ENCODE assay signal across 16 cellular contexts in the genomic region with DNA sequence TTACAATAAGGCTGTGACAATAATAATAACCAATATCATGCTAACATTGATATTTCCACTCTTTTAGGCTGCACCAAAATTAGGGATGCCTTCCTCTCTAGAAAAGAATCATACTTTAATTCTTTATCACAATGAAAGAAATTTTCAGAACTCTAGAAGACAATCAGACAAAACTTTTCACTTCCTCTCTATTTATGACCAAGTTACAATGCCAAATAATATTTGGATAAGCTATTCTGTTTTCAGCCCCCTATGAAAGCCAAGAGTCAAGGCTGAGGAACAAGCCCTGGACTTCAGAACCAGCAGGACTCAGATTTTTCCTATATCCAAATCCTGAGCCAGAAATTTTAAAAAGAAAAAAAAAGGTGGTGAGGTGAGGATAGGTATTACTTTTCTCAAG. TPM values are rescaled to one million over a fixed set of nuclear protein-coding genes. Genes with fewer than 3 reads are reported as not detected.
DNase-seq lines count a peak whose midpoint lies in the region; ATAC-seq and TF ChIP-seq lines count a peak whose summit lies in the region.
"Had no signal": no experiment of that assay in that cellular context is flagged by ENCODE, and none has a peak within 500 bp of the region (broad histone marks: within the 10 kb centered on the region; RNA-seq: fewer than 3 reads in every experiment).

No MANE protein-coding gene starts in this region.

- H3K9me2 ChIP-seq in Loucy (replicated peaks; ENCODE audit: low read depth, low read length): no peaks in the 10 kb centered on the region

- H3K27ac ChIP-seq in endodermal cell (ENCODE audit: low read depth, low read length) (no peak overlapping the region), tibial artery (peak overlapping the region; percentile 20 to 39)
- H3K27ac ChIP-seq: 22Rv1; BLaER1 treated with 17β-estradiol and CSF1 and Interleukin-3, amounts not matched to agents 10 nM and 100 nM; Peyer's patch had no signal

- H3K36me3 ChIP-seq in Loucy (ENCODE audit: insufficient read depth, low read length) (no peaks in the 10 kb centered on the region), endodermal cell (ENCODE audit: control insufficient read depth, insufficient read depth, low read length) (no peaks in the 10 kb centered on the region), tibial artery (peaks cover 0 to 4% (median 0%) of the 10 kb centered on the region in 3 donors)
- H3K36me3 ChIP-seq: BLaER1 treated with 17β-estradiol and CSF1 and Interleukin-3, amounts not matched to agents 10 nM and 100 nM; Peyer's patch had no signal

- H3K27me3 ChIP-seq in Loucy (ENCODE audit: insufficient read depth, low read length, poor library complexity, severe bottlenecking) (no peaks in the 10 kb centered on the region), endodermal cell (ENCODE audit: control insufficient read depth, insufficient read depth, low read length, poor library complexity, severe bottlenecking) (no peaks in the 10 kb centered on the region), tibial artery (no peaks in the 10 kb centered on the region)
- H3K27me3 ChIP-seq: BLaER1 treated with 17β-estradiol and CSF1 and Interleukin-3, amounts not matched to agents 10 nM and 100 nM; Peyer's patch had no signal

- H3K79me2 ChIP-seq in Loucy (ENCODE audit: insufficient read depth, low read length): peaks cover 89% of the 10 kb centered on the region

- no peak for DNase-seq in T-helper 2 cell treated with Interferon-gamma antibody and Interleukin-4, amounts not matched to agents 5 μg/mL and 100 μg/mL, for 36 hours (ENCODE audit: low spot score)
- DNase-seq in T-helper 2 cell (no peak), endodermal cell (no peak), tibial artery (no peak)
- DNase-seq in activated naive CD4-positive, alpha-beta T cell treated with anti-CD3 and anti-CD28 coated beads, Interleukin-2, amount 50 U/mL, for 72 hours (ENCODE audit: low spot score in 2 of 2): no peak
- no peak for DNase-seq in central memory CD4-positive, alpha-beta T cell
- DNase-seq: Kasumi-1, NCI-H1436, NCI-H2227 treated with DMSO at 0.1 percent for 48 hours, Peyer's patch, Right ventricle myocardium superior, SK-N-SH had no signal

- H3K4me1 ChIP-seq in Loucy (ENCODE audit: insufficient read depth, low read length, poor library complexity, severe bottlenecking) (peaks cover 57% of the 10 kb centered on the region), endodermal cell (ENCODE audit: control insufficient read depth, insufficient read depth, low read length) (no peaks in the 10 kb centered on the region), tibial artery (peaks cover 0 to 42% (median 15%) of the 10 kb centered on the region in 4 donors)

- peak overlapping the region; percentile 6 for H3K4me3 Mint-ChIP-seq in T-helper 2 cell treated with Interferon-gamma antibody and Interleukin-4, amounts not matched to agents 5 μg/mL and 100 μg/mL, for 36 hours
- no peak overlapping the region for H3K4me3 Mint-ChIP-seq in endodermal cell

- H3K9me3 ChIP-seq in Loucy (ENCODE audit: insufficient read depth, low read depth, low read length) (no peaks in the 10 kb centered on the region), endodermal cell (ENCODE audit: control insufficient read depth, low read length) (no peaks in the 10 kb centered on the region), tibial artery (no peaks in the 10 kb centered on the region)
- H3K9me3 ChIP-seq: BLaER1 treated with 17β-estradiol and CSF1 and Interleukin-3, amounts not matched to agents 10 nM and 100 nM; Peyer's patch; SK-N-SH had no signal

- H3K27me3 Mint-ChIP-seq in T-helper 2 cell treated with Interferon-gamma antibody and Interleukin-4, amounts not matched to agents 5 μg/mL and 100 μg/mL, for 36 hours (ENCODE audit: low read depth): no peaks in the 10 kb centered on the region
- no peaks in the 10 kb centered on the region for H3K27me3 Mint-ChIP-seq in endodermal cell (ENCODE audit: insufficient read depth)

- ATAC-seq in activated naive CD4-positive, alpha-beta T cell treated with anti-CD3 and anti-CD28 coated beads, Interleukin-2, amount 50 U/mL, for 72 hours: no peak
- no peak for ATAC-seq in HG03039 (IDR thresholded peaks at IDR 0.05; ENCODE audit: unreplicated experiment)

- H4K20me1 ChIP-seq in Loucy (ENCODE audit: insufficient read depth, low read length, poor library complexity, severe bottlenecking): peaks cover 45% of the 10 kb centered on the region

- H3K4me2 ChIP-seq in Loucy (ENCODE audit: low read depth, low read length, poor library complexity, severe bottlenecking): peak overlapping the region; percentile 98
- H3K4me2 ChIP-seq: SK-N-SH had no signal

- H3F3A ChIP-seq in Loucy (ENCODE audit: low read depth): no peaks in the 10 kb centered on the region

- H3K4me3 ChIP-seq in Loucy (ENCODE audit: low read length, poor library complexity, severe bottlenecking) (peak overlapping the region; percentile 87), endodermal cell (ENCODE audit: low read length) (peak overlapping the region; percentile 100), tibial artery (no peak overlapping the region)
- H3K4me3 ChIP-seq: BLaER1 treated with 17β-estradiol and CSF1 and Interleukin-3, amounts not matched to agents 10 nM and 100 nM; Peyer's patch had no signal

- H3K4me1 Mint-ChIP-seq in T-helper 2 cell treated with Interferon-gamma antibody and Interleukin-4, amounts not matched to agents 5 μg/mL and 100 μg/mL, for 36 hours (ENCODE audit: low read depth): peaks cover 18% of the 10 kb centered on the region
- H3K4me1 Mint-ChIP-seq in endodermal cell: peaks cover 5% of the 10 kb centered on the region

- intact Hi-C loops in tibial artery (cut with DNase I; ENCODE audit: low total_unique reads): no loop called here

- no peak overlapping the region for H2AFZ ChIP-seq in Loucy (ENCODE audit: low read length)

- H3K9me3 Mint-ChIP-seq in T-helper 2 cell treated with Interferon-gamma antibody and Interleukin-4, amounts not matched to agents 5 μg/mL and 100 μg/mL, for 36 hours: no peaks in the 10 kb centered on the region
- no peaks in the 10 kb centered on the region for H3K9me3 Mint-ChIP-seq in endodermal cell
- no peaks in the 10 kb centered on the region for H3K9me3 Mint-ChIP-seq in activated naive CD4-positive, alpha-beta T cell treated with anti-CD3 and anti-CD28 coated beads, Interleukin-2, amount 50 U/mL, for 72 hours

- TF ChIP-seq CTCF in Loucy (conservative IDR thresholded peaks at IDR 0.05; ENCODE audit: low read length): no peak
- no peak for TF ChIP-seq CTCF in endodermal cell (conservative IDR thresholded peaks at IDR 0.05)
- TF ChIP-seq CTCF in tibial artery (IDR thresholded peaks at IDR 0.05): no peak

- no peak overlapping the region for H3K27ac Mint-ChIP-seq in T-helper 2 cell treated with Interferon-gamma antibody and Interleukin-4, amounts not matched to agents 5 μg/mL and 100 μg/mL, for 36 hours
- H3K27ac Mint-ChIP-seq in endodermal cell: no peak overlapping the region
- H3K27ac Mint-ChIP-seq in activated naive CD4-positive, alpha-beta T cell treated with anti-CD3 and anti-CD28 coated beads, Interleukin-2, amount 50 U/mL, for 72 hours: no peak overlapping the region

- H3K9ac ChIP-seq in Loucy (ENCODE audit: low read depth, low read length, poor library complexity, severe bottlenecking): peak overlapping the region; percentile 13
- H3K9ac ChIP-seq in endodermal cell (ENCODE audit: extremely low read depth, low read length, poor library complexity, severe bottlenecking): no peak overlapping the region
- H3K9ac ChIP-seq: BLaER1 treated with 17β-estradiol and CSF1 and Interleukin-3, amounts not matched to agents 10 nM and 100 nM; SK-N-SH had no signal

- H3K36me3 Mint-ChIP-seq in T-helper 2 cell treated with Interferon-gamma antibody and Interleukin-4, amounts not matched to agents 5 μg/mL and 100 μg/mL, for 36 hours (ENCODE audit: low read depth): peaks cover 10% of the 10 kb centered on the region
- no peaks in the 10 kb centered on the region for H3K36me3 Mint-ChIP-seq in endodermal cell (ENCODE audit: low read depth)
- H3K36me3 Mint-ChIP-seq in activated naive CD4-positive, alpha-beta T cell treated with anti-CD3 and anti-CD28 coated beads, Interleukin-2, amount 50 U/mL, for 72 hours: no peaks in the 10 kb centered on the region

RNA-seq across cellular contexts. Expression of gene HYCC1, which starts 4.6 kb away (rescaled TPM):
- total RNA-seq in endodermal cell: 100 to 1,000 TPM in 1 of 2 donors, 10 to 100 TPM in 1; 92.1 to 138 TPM
- polyA plus RNA-seq in endodermal cell (2013, experiment 1 of 2): 39.8 TPM
- polyA plus RNA-seq in endodermal cell (2013, experiment 2 of 2): 47.2 TPM
- total RNA-seq in activated naive CD4-positive, alpha-beta T cell treated with anti-CD3 and anti-CD28 coated beads, Interleukin-2, amount 50 U/mL, for 72 hours: 10 to 100 TPM; 17.6 to 18.3 TPM

Comparison
In these comparisons a context has a peak if more than half of its experiments do, and no peak if none do; other contexts are left out.
1. H3K4me3 ChIP-seq: peak in Loucy (single experiment) and endodermal cell (single experiment); none in tibial artery (0 of 2).
2. RNA of gene HYCC1, which starts 4.6 kb away (total RNA-seq): 92.1 to 138 TPM in endodermal cell; 17.6 to 18.3 TPM in activated naive CD4-positive, alpha-beta T cell treated with anti-CD3 and anti-CD28 coated beads, Interleukin-2, amount 50 U/mL, for 72 hours; every median in the first group is over 4 times any median in the second.